ENCODE assay signal across 1 cellular context in the genomic region with DNA sequence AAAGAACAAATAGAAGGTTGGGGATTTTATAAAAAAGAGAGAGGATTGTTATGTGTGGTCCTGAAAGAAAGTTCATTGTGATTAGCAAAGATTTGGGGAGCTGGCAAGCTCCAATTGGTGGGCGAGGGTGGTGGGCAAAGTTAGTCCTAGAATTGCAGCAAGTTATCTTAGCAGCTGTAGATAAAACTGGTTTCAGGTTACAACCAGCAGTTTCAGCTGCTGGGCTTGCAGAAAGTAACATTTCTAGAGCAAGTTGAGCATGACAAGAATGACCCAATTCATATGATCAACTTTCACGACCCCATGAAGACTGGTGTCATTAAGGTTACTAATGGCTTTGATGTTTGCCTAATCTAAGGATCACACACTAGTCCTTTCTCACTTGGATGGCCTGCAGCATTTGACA.
TF ChIP-seq lines count a peak whose summit lies in the region.

No MANE protein-coding gene starts in this region.

TF ChIP-seq in HEK293, 187 proteins besides CTCF, POLR2A, EP300 and RAD21 (continued from another document and continues in another):
- TF ChIP-seq, protein P1, sequence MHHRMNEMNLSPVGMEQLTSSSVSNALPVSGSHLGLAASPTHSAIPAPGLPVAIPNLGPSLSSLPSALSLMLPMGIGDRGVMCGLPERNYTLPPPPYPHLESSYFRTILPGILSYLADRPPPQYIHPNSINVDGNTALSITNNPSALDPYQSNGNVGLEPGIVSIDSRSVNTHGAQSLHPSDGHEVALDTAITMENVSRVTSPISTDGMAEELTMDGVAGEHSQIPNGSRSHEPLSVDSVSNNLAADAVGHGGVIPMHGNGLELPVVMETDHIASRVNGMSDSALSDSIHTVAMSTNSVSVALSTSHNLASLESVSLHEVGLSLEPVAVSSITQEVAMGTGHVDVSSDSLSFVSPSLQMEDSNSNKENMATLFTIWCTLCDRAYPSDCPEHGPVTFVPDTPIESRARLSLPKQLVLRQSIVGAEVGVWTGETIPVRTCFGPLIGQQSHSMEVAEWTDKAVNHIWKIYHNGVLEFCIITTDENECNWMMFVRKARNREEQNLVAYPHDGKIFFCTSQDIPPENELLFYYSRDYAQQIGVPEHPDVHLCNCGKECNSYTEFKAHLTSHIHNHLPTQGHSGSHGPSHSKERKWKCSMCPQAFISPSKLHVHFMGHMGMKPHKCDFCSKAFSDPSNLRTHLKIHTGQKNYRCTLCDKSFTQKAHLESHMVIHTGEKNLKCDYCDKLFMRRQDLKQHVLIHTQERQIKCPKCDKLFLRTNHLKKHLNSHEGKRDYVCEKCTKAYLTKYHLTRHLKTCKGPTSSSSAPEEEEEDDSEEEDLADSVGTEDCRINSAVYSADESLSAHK (tag by site-specific recombination; IDR thresholded peaks at IDR 0.05): peak; percentile 91
- TF ChIP-seq, protein P2, sequence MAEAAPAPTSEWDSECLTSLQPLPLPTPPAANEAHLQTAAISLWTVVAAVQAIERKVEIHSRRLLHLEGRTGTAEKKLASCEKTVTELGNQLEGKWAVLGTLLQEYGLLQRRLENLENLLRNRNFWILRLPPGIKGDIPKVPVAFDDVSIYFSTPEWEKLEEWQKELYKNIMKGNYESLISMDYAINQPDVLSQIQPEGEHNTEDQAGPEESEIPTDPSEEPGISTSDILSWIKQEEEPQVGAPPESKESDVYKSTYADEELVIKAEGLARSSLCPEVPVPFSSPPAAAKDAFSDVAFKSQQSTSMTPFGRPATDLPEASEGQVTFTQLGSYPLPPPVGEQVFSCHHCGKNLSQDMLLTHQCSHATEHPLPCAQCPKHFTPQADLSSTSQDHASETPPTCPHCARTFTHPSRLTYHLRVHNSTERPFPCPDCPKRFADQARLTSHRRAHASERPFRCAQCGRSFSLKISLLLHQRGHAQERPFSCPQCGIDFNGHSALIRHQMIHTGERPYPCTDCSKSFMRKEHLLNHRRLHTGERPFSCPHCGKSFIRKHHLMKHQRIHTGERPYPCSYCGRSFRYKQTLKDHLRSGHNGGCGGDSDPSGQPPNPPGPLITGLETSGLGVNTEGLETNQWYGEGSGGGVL (tag by site-specific recombination; IDR thresholded peaks at IDR 0.05): peak; percentile 8; the same call in 1 of the 2 replicates
- TF ChIP-seq ZEB2 (tag by site-specific recombination; IDR thresholded peaks at IDR 0.05): peak; percentile 50; the same call in 1 of the 2 replicates
- TF ChIP-seq ZBTB44 (tag by site-specific recombination; IDR thresholded peaks at IDR 0.05): peak; percentile 83
- TF ChIP-seq SP7 (tag by site-specific recombination; IDR thresholded peaks at IDR 0.05): 0 out of 2 replicates have a peak, but pooled peaks have one; percentile 11
- no peak for TF ChIP-seq ZNF433 (tag by site-specific recombination; IDR thresholded peaks at IDR 0.05; ENCODE audit: low read depth)
- no peak for TF ChIP-seq ZNF596 (tag by site-specific recombination; IDR thresholded peaks at IDR 0.05)
- TF ChIP-seq ZNF366 (tag by site-specific recombination; conservative IDR thresholded peaks at IDR 0.05): peak; percentile 54
- TF ChIP-seq ZBTB7A (tag by site-specific recombination; IDR thresholded peaks at IDR 0.05; ENCODE audit: low read depth): no peak
- TF ChIP-seq ZNF335 (tag by site-specific recombination; conservative IDR thresholded peaks at IDR 0.05): no peak
- TF ChIP-seq SCRT1 (tag by site-specific recombination; IDR thresholded peaks at IDR 0.05; ENCODE audit: borderline replicate concordance): no peak
- TF ChIP-seq, protein P3, sequence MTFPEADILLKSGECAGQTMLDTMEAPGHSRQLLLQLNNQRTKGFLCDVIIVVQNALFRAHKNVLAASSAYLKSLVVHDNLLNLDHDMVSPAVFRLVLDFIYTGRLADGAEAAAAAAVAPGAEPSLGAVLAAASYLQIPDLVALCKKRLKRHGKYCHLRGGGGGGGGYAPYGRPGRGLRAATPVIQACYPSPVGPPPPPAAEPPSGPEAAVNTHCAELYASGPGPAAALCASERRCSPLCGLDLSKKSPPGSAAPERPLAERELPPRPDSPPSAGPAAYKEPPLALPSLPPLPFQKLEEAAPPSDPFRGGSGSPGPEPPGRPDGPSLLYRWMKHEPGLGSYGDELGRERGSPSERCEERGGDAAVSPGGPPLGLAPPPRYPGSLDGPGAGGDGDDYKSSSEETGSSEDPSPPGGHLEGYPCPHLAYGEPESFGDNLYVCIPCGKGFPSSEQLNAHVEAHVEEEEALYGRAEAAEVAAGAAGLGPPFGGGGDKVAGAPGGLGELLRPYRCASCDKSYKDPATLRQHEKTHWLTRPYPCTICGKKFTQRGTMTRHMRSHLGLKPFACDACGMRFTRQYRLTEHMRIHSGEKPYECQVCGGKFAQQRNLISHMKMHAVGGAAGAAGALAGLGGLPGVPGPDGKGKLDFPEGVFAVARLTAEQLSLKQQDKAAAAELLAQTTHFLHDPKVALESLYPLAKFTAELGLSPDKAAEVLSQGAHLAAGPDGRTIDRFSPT (tag by site-specific recombination; IDR thresholded peaks at IDR 0.05): peak; percentile 84
- no peak for TF ChIP-seq ZBTB1 (tag by site-specific recombination; IDR thresholded peaks at IDR 0.05)
- TF ChIP-seq BCL11A (tag by site-specific recombination; IDR thresholded peaks at IDR 0.05; ENCODE audit: low read depth): 0 out of 2 replicates have a peak, but pooled peaks have one; percentile 31
- peak; percentile 48; the same call in 1 of the 2 replicates for TF ChIP-seq KLF16 (tag by site-specific recombination; IDR thresholded peaks at IDR 0.05)
- no peak for TF ChIP-seq ZNF19 (tag by site-specific recombination; IDR thresholded peaks at IDR 0.05; ENCODE audit: low read depth)
- TF ChIP-seq ZNF843 (tag by site-specific recombination; IDR thresholded peaks at IDR 0.05): peak; percentile 70; the same call in 1 of the 2 replicates
- no peak for TF ChIP-seq ZNF140 (tag by site-specific recombination; IDR thresholded peaks at IDR 0.05)
- no peak; the same call in 1 of the 2 replicates for TF ChIP-seq ZNF24 (tag by site-specific recombination; IDR thresholded peaks at IDR 0.05)
- TF ChIP-seq, protein P4, sequence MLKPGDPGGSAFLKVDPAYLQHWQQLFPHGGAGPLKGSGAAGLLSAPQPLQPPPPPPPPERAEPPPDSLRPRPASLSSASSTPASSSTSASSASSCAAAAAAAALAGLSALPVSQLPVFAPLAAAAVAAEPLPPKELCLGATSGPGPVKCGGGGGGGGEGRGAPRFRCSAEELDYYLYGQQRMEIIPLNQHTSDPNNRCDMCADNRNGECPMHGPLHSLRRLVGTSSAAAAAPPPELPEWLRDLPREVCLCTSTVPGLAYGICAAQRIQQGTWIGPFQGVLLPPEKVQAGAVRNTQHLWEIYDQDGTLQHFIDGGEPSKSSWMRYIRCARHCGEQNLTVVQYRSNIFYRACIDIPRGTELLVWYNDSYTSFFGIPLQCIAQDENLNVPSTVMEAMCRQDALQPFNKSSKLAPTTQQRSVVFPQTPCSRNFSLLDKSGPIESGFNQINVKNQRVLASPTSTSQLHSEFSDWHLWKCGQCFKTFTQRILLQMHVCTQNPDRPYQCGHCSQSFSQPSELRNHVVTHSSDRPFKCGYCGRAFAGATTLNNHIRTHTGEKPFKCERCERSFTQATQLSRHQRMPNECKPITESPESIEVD (tag by site-specific recombination; IDR thresholded peaks at IDR 0.05): 0 out of 2 replicates have a peak, but pooled peaks have one; percentile 16
- TF ChIP-seq GLIS1 (tag by site-specific recombination; IDR thresholded peaks at IDR 0.05): 0 out of 2 replicates have a peak, but pooled peaks have one; percentile 6
- no peak for TF ChIP-seq SP3 (tag by site-specific recombination; IDR thresholded peaks at IDR 0.05)
- no peak for TF ChIP-seq ZSCAN5A (tag by site-specific recombination; IDR thresholded peaks at IDR 0.05)
- peak; percentile 73; the same call in 1 of the 2 replicates for TF ChIP-seq TCF7L2 (IDR thresholded peaks at IDR 0.05; ENCODE audit: borderline replicate concordance, low read depth, low read length)
- no peak for TF ChIP-seq ELK4 (IDR thresholded peaks at IDR 0.05; ENCODE audit: borderline replicate concordance, low read depth, low read length)
- 0 out of 2 replicates have a peak, but pooled peaks have one; percentile 24 for TF ChIP-seq ZBTB17 (tag by site-specific recombination; IDR thresholded peaks at IDR 0.05)
- TF ChIP-seq TRIM28 (IDR thresholded peaks at IDR 0.05; ENCODE audit: borderline replicate concordance, low read length): peak; percentile 71; the same call in 1 of the 2 replicates
- TF ChIP-seq GLI4 (tag by site-specific recombination; IDR thresholded peaks at IDR 0.05): no peak
- TF ChIP-seq ZNF558 (tag by site-specific recombination; IDR thresholded peaks at IDR 0.05): 0 out of 2 replicates have a peak, but pooled peaks have one; percentile 31
- TF ChIP-seq, protein P5, sequence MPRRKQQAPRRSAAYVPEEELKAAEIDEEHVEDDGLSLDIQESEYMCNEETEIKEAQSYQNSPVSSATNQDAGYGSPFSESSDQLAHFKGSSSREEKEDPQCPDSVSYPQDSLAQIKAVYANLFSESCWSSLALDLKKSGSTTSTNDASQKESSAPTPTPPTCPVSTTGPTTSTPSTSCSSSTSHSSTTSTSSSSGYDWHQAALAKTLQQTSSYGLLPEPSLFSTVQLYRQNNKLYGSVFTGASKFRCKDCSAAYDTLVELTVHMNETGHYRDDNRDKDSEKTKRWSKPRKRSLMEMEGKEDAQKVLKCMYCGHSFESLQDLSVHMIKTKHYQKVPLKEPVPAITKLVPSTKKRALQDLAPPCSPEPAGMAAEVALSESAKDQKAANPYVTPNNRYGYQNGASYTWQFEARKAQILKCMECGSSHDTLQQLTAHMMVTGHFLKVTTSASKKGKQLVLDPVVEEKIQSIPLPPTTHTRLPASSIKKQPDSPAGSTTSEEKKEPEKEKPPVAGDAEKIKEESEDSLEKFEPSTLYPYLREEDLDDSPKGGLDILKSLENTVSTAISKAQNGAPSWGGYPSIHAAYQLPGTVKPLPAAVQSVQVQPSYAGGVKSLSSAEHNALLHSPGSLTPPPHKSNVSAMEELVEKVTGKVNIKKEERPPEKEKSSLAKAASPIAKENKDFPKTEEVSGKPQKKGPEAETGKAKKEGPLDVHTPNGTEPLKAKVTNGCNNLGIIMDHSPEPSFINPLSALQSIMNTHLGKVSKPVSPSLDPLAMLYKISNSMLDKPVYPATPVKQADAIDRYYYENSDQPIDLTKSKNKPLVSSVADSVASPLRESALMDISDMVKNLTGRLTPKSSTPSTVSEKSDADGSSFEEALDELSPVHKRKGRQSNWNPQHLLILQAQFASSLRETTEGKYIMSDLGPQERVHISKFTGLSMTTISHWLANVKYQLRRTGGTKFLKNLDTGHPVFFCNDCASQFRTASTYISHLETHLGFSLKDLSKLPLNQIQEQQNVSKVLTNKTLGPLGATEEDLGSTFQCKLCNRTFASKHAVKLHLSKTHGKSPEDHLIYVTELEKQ (tag by site-specific recombination; IDR thresholded peaks at IDR 0.05; ENCODE audit: borderline replicate concordance): peak; percentile 8; the same call in 1 of the 2 replicates
- no peak for TF ChIP-seq ZNF221 (tag by site-specific recombination; IDR thresholded peaks at IDR 0.05; ENCODE audit: borderline replicate concordance)
- TF ChIP-seq FEZF1 (tag by site-specific recombination; IDR thresholded peaks at IDR 0.05): peak; percentile 54
- no peak for TF ChIP-seq ZNF530 (tag by site-specific recombination; IDR thresholded peaks at IDR 0.05; ENCODE audit: low read depth)
- TF ChIP-seq ZFHX2 (tag by site-specific recombination; conservative IDR thresholded peaks at IDR 0.05): peak; percentile 82
- TF ChIP-seq KLF10 (tag by site-specific recombination; IDR thresholded peaks at IDR 0.05): no peak
- no peak for TF ChIP-seq ZNF202 (tag by site-specific recombination; IDR thresholded peaks at IDR 0.05; ENCODE audit: borderline replicate concordance)
- TF ChIP-seq, protein P6, sequence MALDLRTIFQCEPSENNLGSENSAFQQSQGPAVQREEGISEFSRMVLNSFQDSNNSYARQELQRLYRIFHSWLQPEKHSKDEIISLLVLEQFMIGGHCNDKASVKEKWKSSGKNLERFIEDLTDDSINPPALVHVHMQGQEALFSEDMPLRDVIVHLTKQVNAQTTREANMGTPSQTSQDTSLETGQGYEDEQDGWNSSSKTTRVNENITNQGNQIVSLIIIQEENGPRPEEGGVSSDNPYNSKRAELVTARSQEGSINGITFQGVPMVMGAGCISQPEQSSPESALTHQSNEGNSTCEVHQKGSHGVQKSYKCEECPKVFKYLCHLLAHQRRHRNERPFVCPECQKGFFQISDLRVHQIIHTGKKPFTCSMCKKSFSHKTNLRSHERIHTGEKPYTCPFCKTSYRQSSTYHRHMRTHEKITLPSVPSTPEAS (tag by site-specific recombination; IDR thresholded peaks at IDR 0.05): no peak
- peak; percentile 56 for TF ChIP-seq PRDM1 (tag by site-specific recombination; IDR thresholded peaks at IDR 0.05)
- TF ChIP-seq, protein P7, sequence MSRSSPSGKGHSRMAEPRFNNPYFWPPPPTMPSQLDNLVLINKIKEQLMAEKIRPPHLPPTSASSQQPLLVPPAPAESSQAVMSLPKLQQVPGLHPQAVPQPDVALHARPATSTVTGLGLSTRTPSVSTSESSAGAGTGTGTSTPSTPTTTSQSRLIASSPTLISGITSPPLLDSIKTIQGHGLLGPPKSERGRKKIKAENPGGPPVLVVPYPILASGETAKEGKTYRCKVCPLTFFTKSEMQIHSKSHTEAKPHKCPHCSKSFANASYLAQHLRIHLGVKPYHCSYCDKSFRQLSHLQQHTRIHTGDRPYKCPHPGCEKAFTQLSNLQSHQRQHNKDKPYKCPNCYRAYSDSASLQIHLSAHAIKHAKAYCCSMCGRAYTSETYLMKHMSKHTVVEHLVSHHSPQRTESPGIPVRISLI (tag by site-specific recombination; IDR thresholded peaks at IDR 0.05): no peak
